ENCODE assay signal across 1 cellular context in genomic region chr18:77993188-77993981, GRCh38.
TF ChIP-seq lines count a peak whose summit lies in the region.

No MANE protein-coding gene starts in this region.

TF ChIP-seq in K562, 482 proteins besides CTCF, POLR2A, EP300 and RAD21 (continued from another document):
- no peak for TF ChIP-seq GTF3C2 (IDR thresholded peaks at IDR 0.05; ENCODE audit: borderline replicate concordance, extremely low read depth, insufficient read length)
- no peak for TF ChIP-seq PBX2 (CRISPR knock-in tag; IDR thresholded peaks at IDR 0.05; ENCODE audit: low read depth)
- TF ChIP-seq PBX2 (tag; conservative IDR thresholded peaks at IDR 0.05; ENCODE audit: low read depth), result no peak
- no peak for TF ChIP-seq VEZF1 (CRISPR knock-in tag; IDR thresholded peaks at IDR 0.05)
- no peak for TF ChIP-seq ZBTB7A (IDR thresholded peaks at IDR 0.05; ENCODE audit: borderline replicate concordance, control insufficient read depth, low read depth, low read length)
- no peak for TF ChIP-seq TCFL5 (CRISPR knock-in tag; conservative IDR thresholded peaks at IDR 0.05)
- TF ChIP-seq ZNF212 (CRISPR knock-in tag; IDR thresholded peaks at IDR 0.05), result no peak
- peak; percentile 92 for TF ChIP-seq ZNF316 (IDR thresholded peaks at IDR 0.05)
- no peak for TF ChIP-seq MEF2A (IDR thresholded peaks at IDR 0.05; ENCODE audit: control insufficient read depth, low read depth, low read length)
- TF ChIP-seq ARHGAP35 (IDR thresholded peaks at IDR 0.05; ENCODE audit: partially characterized antibody), result peak; percentile 93
- no peak for TF ChIP-seq LEF1 (IDR thresholded peaks at IDR 0.05)
- TF ChIP-seq ZNF407 (IDR thresholded peaks at IDR 0.05; ENCODE audit: low read depth), result no peak
- no peak for TF ChIP-seq ID3 (CRISPR knock-in tag; IDR thresholded peaks at IDR 0.05)
- TF ChIP-seq ID3 (tag; IDR thresholded peaks at IDR 0.05), result no peak
- TF ChIP-seq DIDO1 (tag; IDR thresholded peaks at IDR 0.05; ENCODE audit: low read depth), result no peak
- no peak for TF ChIP-seq ZBTB8A (IDR thresholded peaks at IDR 0.05; ENCODE audit: partially characterized antibody)
- TF ChIP-seq FOXK2 (conservative IDR thresholded peaks at IDR 0.05 in 1 of 2, IDR thresholded peaks at IDR 0.05 in 1 of 2; ENCODE audit: low read depth in 2 of 2), result peak in 1 of 2 experiments; percentile 47; a peak in 1 of 4 replicates
- TF ChIP-seq NR4A1 (CRISPR knock-in tag; IDR thresholded peaks at IDR 0.05), result no peak
- no peak for TF ChIP-seq NR4A1 (tag; IDR thresholded peaks at IDR 0.05)
- no peak for TF ChIP-seq ZNF592 (IDR thresholded peaks at IDR 0.05)
